10 cellular contexts compared by ENCODE assay signal in the genomic region with DNA sequence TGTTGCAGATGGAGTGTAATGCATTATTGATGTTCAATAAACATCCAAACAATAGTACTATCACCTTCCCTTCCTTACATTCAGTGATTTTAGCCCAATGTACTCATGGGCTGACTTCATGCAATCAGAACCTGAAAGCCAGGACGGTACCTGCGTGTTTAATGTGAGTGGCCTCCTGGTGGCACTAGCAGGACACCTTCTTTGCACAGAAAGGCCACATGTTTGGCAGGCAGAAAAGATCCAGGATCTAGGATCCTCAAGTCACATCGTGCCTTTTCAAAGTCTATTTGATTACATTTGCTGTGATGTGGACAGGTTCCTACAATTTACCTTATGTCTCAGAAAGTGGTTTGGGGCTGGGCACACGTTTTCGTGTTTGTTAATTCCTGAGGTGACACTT.
DNase-seq lines count a peak whose midpoint lies in the region; ATAC-seq, FAIRE-seq and TF ChIP-seq lines count a peak whose summit lies in the region.
"Had no signal": no experiment of that assay in that cellular context is flagged by ENCODE, and none has a peak within 500 bp of the region (broad histone marks: within the 10 kb centered on the region; RNA-seq: fewer than 3 reads in every experiment).

No MANE protein-coding gene starts in this region.

- H3K9me3 Mint-ChIP-seq in neural progenitor cell = peaks cover 4% of the 10 kb centered on the region
- H3K9me3 Mint-ChIP-seq: memory B cell had no signal

- 0 out of 2 replicates have a peak, but pooled peaks cover 4% of the 10 kb centered on the region for H3F3A ChIP-seq in MM.1S (ENCODE audit: insufficient read depth, low read length)
- peaks cover 22% of the 10 kb centered on the region for H3F3A ChIP-seq in neural progenitor cell (ENCODE audit: low read depth)

- H3K4me1 Mint-ChIP-seq in neural progenitor cell = peaks cover 77% of the 10 kb centered on the region

- H3K27ac ChIP-seq in MM.1S (ENCODE audit: low read length) = no peak overlapping the region
- H3K27ac ChIP-seq in GM12878 (ENCODE audit: control insufficient read depth, insufficient read depth) = no peak overlapping the region
- H3K27ac ChIP-seq in neural progenitor cell = no peak overlapping the region
- H3K27ac ChIP-seq: BLaER1 treated with 17β-estradiol and CSF1 and Interleukin-3, amounts not matched to agents 10 nM and 100 nM had no signal

- no peaks in the 10 kb centered on the region for H3K9me2 ChIP-seq in MM.1S (replicated peaks; ENCODE audit: insufficient read depth, low read length)

- POLR2A ChIA-PET in GM12878 (lab: Charles Lee) = no interaction called here

- no peak for TF ChIP-seq EP300 in GM12878 (IDR thresholded peaks at IDR 0.05; ENCODE audit: borderline replicate concordance in 1 of 2, control insufficient read depth in 1 of 2, low read depth in 2 of 2, low read length in 2 of 2)

- RAD21 ChIA-PET in GM12878 (lab: Charles Lee; ENCODE audit: unreplicated experiment) = no interaction called here

- H4K20me1 ChIP-seq in MM.1S (ENCODE audit: insufficient read depth, low read length) (no peaks in the 10 kb centered on the region), GM12878 (ENCODE audit: control insufficient read depth, insufficient read depth) (no peaks in the 10 kb centered on the region), neural progenitor cell (ENCODE audit: low read depth) (no peaks in the 10 kb centered on the region)
- H4K20me1 ChIP-seq: BLaER1 treated with 17β-estradiol and CSF1 and Interleukin-3, amounts not matched to agents 10 nM and 100 nM had no signal

- CTCF ChIA-PET in GM12878 (lab: Yijun Ruan, JAX) = interaction anchor here (0.7 to 8.6 kb wide), 9 partner anchors 13 to 1014 kb away, joined by 3 to 119 read pairs (median 4); no protein-coding TSS in a partner anchor

- peak; percentile 69 for TF ChIP-seq RAD21 in GM12878 (IDR thresholded peaks at IDR 0.05; ENCODE audit: insufficient read depth, low read depth, low read length)

- ATAC-seq in GM12878 (peak; percentile 58), HG02588 (IDR thresholded peaks at IDR 0.05; ENCODE audit: unreplicated experiment) (no peak)

- no peaks in the 10 kb centered on the region for H3K36me3 Mint-ChIP-seq in neural progenitor cell
- H3K36me3 Mint-ChIP-seq: memory B cell had no signal

- TF ChIP-seq POLR2A in GM12878 (IDR thresholded peaks at IDR 0.05; ENCODE audit: low read depth, low read length) = no peak

- H2AFZ ChIP-seq in MM.1S (ENCODE audit: low read length) = no peak overlapping the region
- H2AFZ ChIP-seq in GM12878 (ENCODE audit: control insufficient read depth, low read depth, low read length) = no peak overlapping the region
- no peak overlapping the region for H2AFZ ChIP-seq in neural progenitor cell (replicated peaks)

- peak; percentile 50 for TF ChIP-seq CTCF in MM.1S (IDR thresholded peaks at IDR 0.05; ENCODE audit: low read length)
- peak in 2 of 3 experiments; percentile 42 to 49; a peak in 3 of 6 replicates for TF ChIP-seq CTCF in GM12878 (IDR thresholded peaks at IDR 0.05 in 2 of 3, conservative IDR thresholded peaks at IDR 0.05 in 1 of 3; ENCODE audit: control insufficient read depth in 2 of 3, extremely low read depth in 1 of 3, insufficient read depth in 1 of 3, low read depth in 3 of 3, low read length in 3 of 3)
- TF ChIP-seq CTCF in neural progenitor cell (IDR thresholded peaks at IDR 0.05) = peak; percentile 80

- DNase-seq in NCI-H510A treated with DMSO at 0.1 percent for 48 hours (lab: John Stamatoyannopoulos, UW) (peak; percentile 24), NCI-H510A (lab: John Stamatoyannopoulos, UW) (no peak), MM.1S (peak; percentile 44), GM12878 (ENCODE audit: low read depth, low spot score) (no peak), neural progenitor cell (ENCODE audit: low spot score) (peak; percentile 80), hippocampal formation (lab: John Stamatoyannopoulos, UW) (no peak)
- no peak for DNase-seq in stimulated activated naive CD4-positive, alpha-beta T cell treated with Interleukin-2 at 50 U/mL for 16 hours (lab: John Stamatoyannopoulos, UW)

- H3K36me3 ChIP-seq in MM.1S (replicated peaks; ENCODE audit: insufficient read depth, low read length) (no peaks in the 10 kb centered on the region), GM12878 (ENCODE audit: control insufficient read depth in 2 of 2, insufficient read depth in 2 of 2, low read length in 1 of 2) (no peaks in the 10 kb centered on the region), neural progenitor cell (no peaks in the 10 kb centered on the region)
- H3K36me3 ChIP-seq: BLaER1 treated with 17β-estradiol and CSF1 and Interleukin-3, amounts not matched to agents 10 nM and 100 nM had no signal

- peak overlapping the region; percentile 86 for H3K27ac Mint-ChIP-seq in neural progenitor cell
- H3K27ac Mint-ChIP-seq: memory B cell had no signal

- SMC1A ChIA-PET in GM12878 (lab: Charles Lee; ENCODE audit: uncharacterized antibody, unreplicated experiment) = interaction anchor here (1.0 to 1.5 kb wide), 4 partner anchors 10 to 1411 kb away, joined by 3 to 4 read pairs (median 3); no protein-coding TSS in a partner anchor

- H3K9ac ChIP-seq in MM.1S (ENCODE audit: low read length) = no peak overlapping the region
- H3K9ac ChIP-seq in GM12878 (ENCODE audit: control insufficient read depth, insufficient read depth, low read length) = no peak overlapping the region
- H3K9ac ChIP-seq in neural progenitor cell = no peak overlapping the region
- H3K9ac ChIP-seq: BLaER1 treated with 17β-estradiol and CSF1 and Interleukin-3, amounts not matched to agents 10 nM and 100 nM had no signal

- no peaks in the 10 kb centered on the region for H3K27me3 Mint-ChIP-seq in neural progenitor cell (ENCODE audit: insufficient read depth, low read depth)

- H3K79me2 ChIP-seq in MM.1S (ENCODE audit: low read length) (no peaks in the 10 kb centered on the region), GM12878 (ENCODE audit: control insufficient read depth, insufficient read depth, low read length) (no peaks in the 10 kb centered on the region), neural progenitor cell (ENCODE audit: low read depth) (no peaks in the 10 kb centered on the region)

- in situ Hi-C loops in GM12878 (cut with MboI) = loop anchor here (10.0 kb wide), 3 partner anchors 315 to 1405 kb away; no protein-coding TSS in a partner anchor

- no peak for FAIRE-seq in GM12878 (lab: Jason Lieb, UNC)

- H3K4me3 ChIP-seq in MM.1S (ENCODE audit: low read length) (no peak overlapping the region), GM12878 (no peak overlapping the region), neural progenitor cell (no peak overlapping the region)
- H3K4me3 ChIP-seq: BLaER1 treated with 17β-estradiol and CSF1 and Interleukin-3, amounts not matched to agents 10 nM and 100 nM had no signal

- 18% methylated on average over 5 of the region's 5 CpGs for WGBS in GM12878 (ENCODE audit: insufficient coverage, insufficient replicate concordance, low lambda C conversion rate, missing lambda C conversion rate)

- no peaks in the 10 kb centered on the region for H3K27me3 ChIP-seq in MM.1S (replicated peaks; ENCODE audit: insufficient read depth, low read length)
- H3K27me3 ChIP-seq in GM12878 (replicated peaks in 1 of 2; ENCODE audit: control insufficient read depth in 2 of 2, insufficient read depth in 2 of 2, low read length in 1 of 2) = peaks cover 0 to 6% of the 10 kb centered on the region in 2 experiments; a peak in 2 of 4 replicates
- H3K27me3 ChIP-seq in neural progenitor cell = peaks cover 11% of the 10 kb centered on the region
- H3K27me3 ChIP-seq: BLaER1 treated with 17β-estradiol and CSF1 and Interleukin-3, amounts not matched to agents 10 nM and 100 nM had no signal

- BruUV-seq in GM12878 (replicated peaks; lab: Mats Ljungman, UMichigan) = no TSS peak

- intact Hi-C loops in GM12878 (cut with micrococcal nuclease; ENCODE audit: unreplicated experiment) = loop anchor here (10.0 kb wide), 1 partner anchor 85 kb away; the partner anchor contains the start of gene NEDD1

- H3K9me3 ChIP-seq in MM.1S (replicated peaks; ENCODE audit: insufficient read depth, low read length) (no peaks in the 10 kb centered on the region), GM12878 (replicated peaks; ENCODE audit: control insufficient read depth, insufficient read depth, low read length) (no peaks in the 10 kb centered on the region), neural progenitor cell (ENCODE audit: low read depth) (no peaks in the 10 kb centered on the region)
- H3K9me3 ChIP-seq: BLaER1 treated with 17β-estradiol and CSF1 and Interleukin-3, amounts not matched to agents 10 nM and 100 nM had no signal

- H3K4me3 Mint-ChIP-seq in neural progenitor cell = no peak overlapping the region
- H3K4me3 Mint-ChIP-seq: memory B cell had no signal

- H3K4me1 ChIP-seq in MM.1S (ENCODE audit: low read length) (no peaks in the 10 kb centered on the region), GM12878 (ENCODE audit: control insufficient read depth, insufficient read depth, low read length) (peaks cover 8% of the 10 kb centered on the region), neural progenitor cell (peaks cover 50% of the 10 kb centered on the region)

- no peak overlapping the region for H3K4me2 ChIP-seq in MM.1S (ENCODE audit: low read depth, low read length)
- H3K4me2 ChIP-seq in GM12878 (ENCODE audit: control insufficient read depth, insufficient read depth) = no peak overlapping the region
- no peak overlapping the region for H3K4me2 ChIP-seq in neural progenitor cell
- H3K4me2 ChIP-seq: BLaER1 treated with 17β-estradiol and CSF1 and Interleukin-3, amounts not matched to agents 10 nM and 100 nM had no signal

TF ChIP-seq in GM12878, 131 proteins besides CTCF, POLR2A, EP300 and RAD21:
- no peak for TF ChIP-seq CBX5 (IDR thresholded peaks at IDR 0.05; ENCODE audit: low read depth)
- peak; percentile 27; the same call in 1 of the 2 replicates for TF ChIP-seq SMC3 (IDR thresholded peaks at IDR 0.05; ENCODE audit: borderline replicate concordance, low read length)

Comparison
In these comparisons a context has a peak if more than half of its experiments do, and no peak if none do; other contexts are left out.
1. DNase-seq: peak in NCI-H510A treated with DMSO at 0.1 percent for 48 hours (single experiment), MM.1S (single experiment) and neural progenitor cell (single experiment); none in NCI-H510A (single experiment), GM12878 (single experiment), stimulated activated naive CD4-positive, alpha-beta T cell treated with Interleukin-2 at 50 U/mL for 16 hours (single experiment) and hippocampal formation (0 of 2).
2. Peak in every context shown above with its lines, with median percentiles within 50 percentile points of each other: CTCF ChIP-seq.